12 cellular contexts compared by ENCODE assay signal in genomic region chr2:186129767-186130581, GRCh38.
DNase-seq lines count a peak whose midpoint lies in the region; ATAC-seq and TF ChIP-seq lines count a peak whose summit lies in the region.
"Had no signal": no experiment of that assay in that cellular context is flagged by ENCODE, and none has a peak within 500 bp of the region (broad histone marks: within the 10 kb centered on the region; RNA-seq: fewer than 3 reads in every experiment).

No MANE protein-coding gene starts in this region.

- H3K4me1 ChIP-seq in left lung, result no peaks in the 10 kb centered on the region
- H3K4me1 ChIP-seq in gastrocnemius medialis, result peaks cover 7 to 10% of the 10 kb centered on the region in 2 donors

- H3K27me3 ChIP-seq in left lung, result no peaks in the 10 kb centered on the region
- H3K27me3 ChIP-seq in gastrocnemius medialis, result no peaks in the 10 kb centered on the region
- H3K27me3 ChIP-seq: heart left ventricle had no signal

- DNase-seq in Caki2 (ENCODE audit: low read depth) (peak; percentile 45), NCI-H146 (lab: John Stamatoyannopoulos, UW) (peak; percentile 62), amniotic stem cell (lab: John Stamatoyannopoulos, UW) (peak; percentile 4), left lung (no peak), gastrocnemius medialis (no peak), GM19238 (ENCODE audit: insufficient read length, low spot score) (no peak), left ventricle myocardium superior (no peak)
- no peak for DNase-seq in activated CD4-positive, alpha-beta T cell treated with anti-CD3 and anti-CD28 coated beads, Interleukin-2, amount 50 U/mL, for 1 hour
- DNase-seq: activated naive CD4-positive, alpha-beta T cell; CD4-positive, CD25-positive, alpha-beta regulatory T cell; heart left ventricle; stimulated activated CD8-positive, alpha-beta memory T cell treated with anti-CD3 and anti-CD28 coated beads, Interleukin-4, amount 100 ng/mL, for 48 hours had no signal

- H3K9me3 ChIP-seq in left lung, result no peaks in the 10 kb centered on the region
- H3K9me3 ChIP-seq in gastrocnemius medialis, result no peaks in the 10 kb centered on the region
- H3K9me3 ChIP-seq: heart left ventricle had no signal

- TF ChIP-seq POLR2A in gastrocnemius medialis (IDR thresholded peaks at IDR 0.05), result no peak

- in situ Hi-C loops in Caki2 (cut with HindIII; ENCODE audit: low pct_unique_long_range_greater_than_20kb, low sequenced_read_pairs), result no loop called here
- in situ Hi-C loops in gastrocnemius medialis (cut with MboI; ENCODE audit: low sequenced_read_pairs in 4 of 4), result no loop called here

- intact Hi-C loops in left lung (cut with DNase I) (no loop called here), gastrocnemius medialis (cut with DNase I; ENCODE audit: low total_unique reads) (no loop called here), left ventricle myocardium superior (cut with micrococcal nuclease) (no loop called here)

- peak; percentile 87 for ATAC-seq in left lung
- ATAC-seq in gastrocnemius medialis, result no peak
- no peak for ATAC-seq in left ventricle myocardium superior

- H3K27ac ChIP-seq in left lung (no peak overlapping the region), gastrocnemius medialis (no peak overlapping the region)
- H3K27ac ChIP-seq: heart left ventricle had no signal

- H3K4me3 ChIP-seq in left lung (no peak overlapping the region), gastrocnemius medialis (no peak overlapping the region)
- H3K4me3 ChIP-seq: heart left ventricle had no signal

- no peaks in the 10 kb centered on the region for H3K36me3 ChIP-seq in left lung
- no peaks in the 10 kb centered on the region for H3K36me3 ChIP-seq in gastrocnemius medialis
- H3K36me3 ChIP-seq: heart left ventricle had no signal

- TF ChIP-seq CTCF in left lung (IDR thresholded peaks at IDR 0.05) (no peak), gastrocnemius medialis (IDR thresholded peaks at IDR 0.05 in 4 of 5, conservative IDR thresholded peaks at IDR 0.05 in 1 of 5) (no peak)

Comparison
In these comparisons a context has a peak if more than half of its experiments do, and no peak if none do; other contexts are left out.
1. DNase-seq: peak in Caki2 (single experiment), NCI-H146 (single experiment) and amniotic stem cell (single experiment); none in left lung (0 of 2), gastrocnemius medialis (0 of 2), GM19238 (single experiment), left ventricle myocardium superior (single experiment) and activated CD4-positive, alpha-beta T cell treated with anti-CD3 and anti-CD28 coated beads, Interleukin-2, amount 50 U/mL, for 1 hour (single experiment).